Comparison of ENCODE assay signal across 7 cellular contexts in the genomic region with DNA sequence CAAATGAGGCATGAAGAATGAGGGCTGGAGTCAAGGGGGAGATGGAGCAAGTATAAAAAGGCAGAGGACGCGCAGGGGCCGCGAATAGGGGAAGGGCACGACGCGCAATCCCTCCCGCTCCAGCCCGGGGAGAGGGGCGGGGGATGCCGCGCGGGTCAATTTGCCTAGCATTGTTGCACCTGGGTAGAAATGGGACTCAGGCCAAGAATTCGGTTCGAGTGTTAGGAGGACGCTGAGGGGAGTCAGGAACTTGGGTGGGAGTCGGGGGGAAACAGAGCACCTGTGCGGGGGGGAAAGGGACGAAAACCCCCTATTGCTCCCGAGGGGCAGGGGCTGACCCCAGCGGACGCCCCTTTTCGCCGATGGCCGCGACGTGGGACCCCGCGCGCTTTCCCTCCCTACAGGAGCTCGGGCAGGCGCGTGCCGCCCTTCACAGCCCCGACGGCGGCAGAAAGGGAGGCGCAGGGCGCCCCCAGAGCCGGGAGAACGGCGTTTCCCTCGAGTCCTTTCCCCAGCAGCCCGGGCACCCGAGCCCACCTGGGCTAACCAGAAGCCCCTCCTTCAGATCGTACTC. TPM values are rescaled to one million over a fixed set of nuclear protein-coding genes. Genes with fewer than 3 reads are reported as not detected.
DNase-seq lines count a peak whose midpoint lies in the region; ATAC-seq and TF ChIP-seq lines count a peak whose summit lies in the region.

No MANE protein-coding gene starts in this region.

- H3K9me3 ChIP-seq in heart right ventricle: no peaks in the 10 kb centered on the region

- peak overlapping the region; percentile 98 for H3K4me3 Mint-ChIP-seq in progenitor cell of endocrine pancreas (ENCODE audit: low read depth)

- no peaks in the 10 kb centered on the region for H3K9me3 Mint-ChIP-seq in progenitor cell of endocrine pancreas (ENCODE audit: low read depth)

- H3K4me1 ChIP-seq in heart right ventricle: peaks cover 0 to 19% (median 6%) of the 10 kb centered on the region in 9 donors

- 0 to 1% methylated on average over 46 of the region's 46 CpGs for WGBS in heart right ventricle, 2 donors

- H3K27me3 Mint-ChIP-seq in progenitor cell of endocrine pancreas: peaks cover 3% of the 10 kb centered on the region

- H3K4me1 Mint-ChIP-seq in progenitor cell of endocrine pancreas (ENCODE audit: low read depth): peaks cover 12% of the 10 kb centered on the region

- no peak for TF ChIP-seq CTCF in heart right ventricle (IDR thresholded peaks at IDR 0.05)
- TF ChIP-seq CTCF in progenitor cell of endocrine pancreas (IDR thresholded peaks at IDR 0.05; ENCODE audit: unreplicated experiment): peak; percentile 26

- peak overlapping the region; percentile 51 to 95 (median 90) for H3K27ac ChIP-seq in heart right ventricle

- H3K4me3 ChIP-seq in heart right ventricle: peak overlapping the region; percentile 49 to 94 (median 84)

- DNase-seq in NCI-H69 (lab: John Stamatoyannopoulos, UW): peak; percentile 79
- peak; percentile 36 for DNase-seq in activated naive CD4-positive, alpha-beta T cell treated with anti-CD3 and anti-CD28 coated beads, Interleukin-2, amount 50 U/mL, for 16 hours
- peak; percentile 45 to 51 for DNase-seq in heart right ventricle
- peak; percentile 52 for DNase-seq in progenitor cell of endocrine pancreas (ENCODE audit: low spot score, unreplicated experiment)
- DNase-seq in inferior parietal cortex (ENCODE audit: extremely low spot score): no peak

- H3K36me3 Mint-ChIP-seq in progenitor cell of endocrine pancreas (ENCODE audit: insufficient read depth): peaks cover 2% of the 10 kb centered on the region

- no peaks in the 10 kb centered on the region for H3K36me3 ChIP-seq in heart right ventricle

- ATAC-seq in GM18511 (IDR thresholded peaks at IDR 0.05; ENCODE audit: unreplicated experiment) (peak; percentile 23), HG02970 (IDR thresholded peaks at IDR 0.05; ENCODE audit: low FRiP score, unreplicated experiment) (peak; percentile 8), heart right ventricle (peak; percentile 8 to 45 (median 18))

- peak overlapping the region; percentile 99 for H3K27ac Mint-ChIP-seq in progenitor cell of endocrine pancreas

- intact Hi-C loops in heart right ventricle (cut with DNase I): loop anchor here in 7 of 10 donors (1.0 to 10.0 kb wide), 9 partner anchors 16 to 288 kb away; a partner anchor contains a TSS

- peaks cover 0 to 5% (median 0%) of the 10 kb centered on the region in 7 donors for H3K27me3 ChIP-seq in heart right ventricle

RNA-seq across cellular contexts. Expression of a gene that starts 0.4 kb away (rescaled TPM):
- total RNA-seq in heart right ventricle (100 to 1,000 TPM in 1 of 10 donors, 10 to 100 TPM in 9; 45.9 to 108 (median 61.1) TPM), progenitor cell of endocrine pancreas (23.9 and 25.1 TPM in 2 replicates)
- polyA plus RNA-seq in heart right ventricle: 10 to 100 TPM in 1 of 2 donors, 1 to 10 TPM in 1; 7.2 to 13.7 TPM
